In genomic region chr6:90663106-90663505, GRCh38 we compare ENCODE assay signal across 1 cellular context.
TF ChIP-seq lines count a peak whose summit lies in the region.

No MANE protein-coding gene starts in this region.

TF ChIP-seq in HepG2, 621 proteins besides CTCF, POLR2A, EP300 and RAD21 (continued from another document):
- TF ChIP-seq RFX5 (IDR thresholded peaks at IDR 0.05; ENCODE audit: low read depth, low read length) (no peak), UBTF (CRISPR knock-in tag; IDR thresholded peaks at IDR 0.05) (no peak), ZNF639 (CRISPR knock-in tag; conservative IDR thresholded peaks at IDR 0.05) (no peak), RFX1 (IDR thresholded peaks at IDR 0.05) (no peak), ZNF564 (CRISPR knock-in tag; IDR thresholded peaks at IDR 0.05) (peak; percentile 68; the same call in 1 of the 2 replicates), SYNCRIP (IDR thresholded peaks at IDR 0.05; ENCODE audit: insufficient read depth, low read depth, low read length) (no peak)
